15 cellular contexts compared by ENCODE assay signal in genomic region chr12:91685917-91686316, GRCh38.
DNase-seq lines count a peak whose midpoint lies in the region; ATAC-seq, FAIRE-seq and TF ChIP-seq lines count a peak whose summit lies in the region.
"Had no signal": no experiment of that assay in that cellular context is flagged by ENCODE, and none has a peak within 500 bp of the region (broad histone marks: within the 10 kb centered on the region; RNA-seq: fewer than 3 reads in every experiment).

No MANE protein-coding gene starts in this region.

- ATAC-seq in IMR-90 (ENCODE audit: low read depth), result no peak
- no peak for ATAC-seq in GM18505 (IDR thresholded peaks at IDR 0.05; ENCODE audit: unreplicated experiment)

- DNase-seq in DMS53 (lab: John Stamatoyannopoulos, UW), result peak; percentile 90
- peak; percentile 11 for DNase-seq in IMR-90
- peak; percentile 90 for DNase-seq in mammary epithelial cell
- no peak for DNase-seq in NCI-H82 (lab: John Stamatoyannopoulos, UW)
- no peak for DNase-seq in WERI-Rb-1
- DNase-seq: activated CD4-positive, alpha-beta T cell treated with anti-CD3 and anti-CD28 coated beads for 48 hours; activated effector memory CD4-positive, alpha-beta T cell treated with Interleukin-2 at 50 U/mL for 16 hours; cerebellar nuclear complex; erythroblast; GOT3; Kasumi-1; NCI-H187 had no signal

- H4K8ac ChIP-seq in IMR-90 (ENCODE audit: low read depth in 2 of 2, low read length in 2 of 2), result no peak overlapping the region

- no peak overlapping the region for H2BK5ac ChIP-seq in IMR-90 (ENCODE audit: low read depth, low read length, poor library complexity, severe bottlenecking)

- TF ChIP-seq POLR2A in IMR-90 (IDR thresholded peaks at IDR 0.05; ENCODE audit: low read depth, low read length), result no peak
- no peak for TF ChIP-seq POLR2A in GM18505 (IDR thresholded peaks at IDR 0.05; ENCODE audit: borderline replicate concordance, extremely low read depth, insufficient read depth, insufficient read length)

- H4K20me1 ChIP-seq in IMR-90 (ENCODE audit: insufficient read depth, low read length) (no peaks in the 10 kb centered on the region), mammary epithelial cell (ENCODE audit: insufficient read depth, low read length) (no peaks in the 10 kb centered on the region)

- no peak overlapping the region for H2BK15ac ChIP-seq in IMR-90 (ENCODE audit: low read depth, low read length)

- H3K9me3 ChIP-seq in IMR-90 (ENCODE audit: control insufficient read depth, insufficient read depth, low read length), result no peaks in the 10 kb centered on the region
- H3K9me3 ChIP-seq in mammary epithelial cell (replicated peaks; ENCODE audit: insufficient read depth, low read length), result no peaks in the 10 kb centered on the region
- H3K9me3 ChIP-seq in WERI-Rb-1 (ENCODE audit: severe bottlenecking), result no peaks in the 10 kb centered on the region
- H3K9me3 ChIP-seq: right atrium auricular region had no signal

- no peak overlapping the region for H2BK120ac ChIP-seq in IMR-90 (ENCODE audit: low read depth, low read length)

- TF ChIP-seq CTCF in IMR-90 (conservative IDR thresholded peaks at IDR 0.05; ENCODE audit: low read depth, low read length) (no peak), mammary epithelial cell (conservative IDR thresholded peaks at IDR 0.05 in 1 of 2, IDR thresholded peaks at IDR 0.05 in 1 of 2; ENCODE audit: extremely low read depth in 1 of 2, insufficient read depth in 1 of 2, low read depth in 1 of 2, low read length in 2 of 2) (no peak), WERI-Rb-1 (IDR thresholded peaks at IDR 0.05; ENCODE audit: low read depth, low read length) (no peak)

- no peak overlapping the region for H3K4me2 ChIP-seq in IMR-90 (ENCODE audit: low read depth, low read length)
- no peak overlapping the region for H3K4me2 ChIP-seq in mammary epithelial cell (ENCODE audit: insufficient read depth, low read depth, low read length)

- no peak overlapping the region for H2AFZ ChIP-seq in IMR-90 (replicated peaks; ENCODE audit: low read length, poor library complexity)
- H2AFZ ChIP-seq in mammary epithelial cell (ENCODE audit: low read depth, low read length), result no peak overlapping the region

- H3K4me3 ChIP-seq in IMR-90 (ENCODE audit: insufficient read depth, low read depth, low read length) (no peak overlapping the region), mammary epithelial cell (replicated peaks in 1 of 3; ENCODE audit: insufficient read depth in 1 of 3, low read depth in 2 of 3, low read length in 3 of 3) (no peak overlapping the region), WERI-Rb-1 (ENCODE audit: low read depth, low read length) (no peak overlapping the region)
- H3K4me3 ChIP-seq: right atrium auricular region had no signal

- no peaks in the 10 kb centered on the region for H3K79me1 ChIP-seq in IMR-90 (ENCODE audit: low read depth in 1 of 2, low read length in 2 of 2)

- dilution Hi-C loops in IMR-90 (cut with HindIII; ENCODE audit: low sequenced_read_pairs, unreplicated experiment) (no loop called here), mammary epithelial cell (cut with HindIII; ENCODE audit: low sequenced_read_pairs) (no loop called here)

- peak; percentile 85 for FAIRE-seq in islet of Langerhans (lab: Jason Lieb, UNC)

- no peak overlapping the region for H3K23ac ChIP-seq in IMR-90 (ENCODE audit: low read depth, low read length)

- H3K4me1 ChIP-seq in IMR-90 (ENCODE audit: control insufficient read depth, insufficient read depth, low read length) (no peaks in the 10 kb centered on the region), mammary epithelial cell (ENCODE audit: insufficient read depth, low read length) (no peaks in the 10 kb centered on the region)
- H3K4me1 ChIP-seq: right atrium auricular region had no signal

- H3K18ac ChIP-seq in IMR-90 (ENCODE audit: low read depth, low read length), result no peak overlapping the region

- CTCF ChIA-PET in IMR-90 (lab: Yijun Ruan, JAX), result interaction anchor here (0.6 kb wide), 1 partner anchor 20 kb away, joined by 3 read pairs; no protein-coding TSS in a partner anchor
- CTCF ChIA-PET in mammary epithelial cell (lab: Charles Lee; ENCODE audit: low non-redundant PET), result no interaction called here

- H2BK20ac ChIP-seq in IMR-90 (ENCODE audit: low read depth, low read length), result no peak overlapping the region

- in situ Hi-C loops in IMR-90 (cut with MboI; ENCODE audit: low sequenced_read_pairs) (no loop called here), mammary epithelial cell (cut with MboI; ENCODE audit: low sequenced_read_pairs in 2 of 2) (no loop called here)

- H3K36me3 ChIP-seq in IMR-90 (ENCODE audit: control insufficient read depth, insufficient read depth, low read length) (no peaks in the 10 kb centered on the region), mammary epithelial cell (ENCODE audit: insufficient read depth, low read length) (no peaks in the 10 kb centered on the region), WERI-Rb-1 (no peaks in the 10 kb centered on the region)
- H3K36me3 ChIP-seq: right atrium auricular region had no signal

- no peak overlapping the region for H4K5ac ChIP-seq in IMR-90 (ENCODE audit: low read depth, low read length)

- intact Hi-C loops in IMR-90 (cut with micrococcal nuclease), result no loop called here
- intact Hi-C loops in mammary epithelial cell (cut with micrococcal nuclease), result no loop called here

- H3K27ac ChIP-seq in IMR-90 (ENCODE audit: insufficient read depth, low read length), result no peak overlapping the region
- H3K27ac ChIP-seq in mammary epithelial cell (ENCODE audit: insufficient read depth, low read depth, low read length), result no peak overlapping the region
- H3K27ac ChIP-seq in WERI-Rb-1, result no peak overlapping the region
- H3K27ac ChIP-seq: right atrium auricular region had no signal

- H2AK5ac ChIP-seq in IMR-90 (ENCODE audit: low read depth, low read length), result no peak overlapping the region

- no CpG with 5 or more reads among the region's 2 CpGs for WGBS in IMR-90 (ENCODE audit: extremely low coverage in 2 of 2, insufficient read length in 1 of 2), 2 experiments
- WGBS in mammary epithelial cell (ENCODE audit: low coverage, missing lambda C conversion rate), result 55% methylated on average over 2 of the region's 2 CpGs

- BruUV-seq in IMR-90 (replicated peaks; lab: Mats Ljungman, UMichigan), result no TSS peak
- no TSS peak for BruUV-seq in mammary epithelial cell (replicated peaks; lab: Mats Ljungman, UMichigan)

- H4K91ac ChIP-seq in IMR-90 (ENCODE audit: insufficient read depth, low read depth, low read length), result no peak overlapping the region

- no peak overlapping the region for H2AK9ac ChIP-seq in IMR-90 (replicated peaks; ENCODE audit: low read depth, low read length, poor library complexity)

- H3K9ac ChIP-seq in IMR-90 (ENCODE audit: low read depth, low read length) (no peak overlapping the region), mammary epithelial cell (ENCODE audit: insufficient read depth, low read length) (no peak overlapping the region)

- H3K56ac ChIP-seq in IMR-90 (ENCODE audit: extremely low read depth, insufficient read depth, low read length), result no peak overlapping the region

- no peaks in the 10 kb centered on the region for H3K9me1 ChIP-seq in IMR-90 (ENCODE audit: insufficient read depth, low read length)

- H3K27me3 ChIP-seq in IMR-90 (ENCODE audit: control insufficient read depth, insufficient read depth, low read length) (no peaks in the 10 kb centered on the region; the same call in none of the 2 replicates), mammary epithelial cell (ENCODE audit: insufficient read depth, low read length) (no peaks in the 10 kb centered on the region), WERI-Rb-1 (ENCODE audit: insufficient read depth, low read depth, severe bottlenecking) (no peaks in the 10 kb centered on the region)
- H3K27me3 ChIP-seq: right atrium auricular region had no signal

- no peak for TF ChIP-seq RAD21 in IMR-90 (IDR thresholded peaks at IDR 0.05; ENCODE audit: low read length)

- H3K79me2 ChIP-seq in mammary epithelial cell (ENCODE audit: insufficient read depth, low read length), result no peaks in the 10 kb centered on the region

- POLR2A ChIA-PET in IMR-90 (lab: Charles Lee; ENCODE audit: unreplicated experiment), result no interaction called here

- H3K14ac ChIP-seq in IMR-90 (replicated peaks; ENCODE audit: low read depth, low read length), result no peak overlapping the region

- no peak overlapping the region for H3K4ac ChIP-seq in IMR-90 (ENCODE audit: low read depth, low read length)

TF ChIP-seq in IMR-90, 13 proteins besides CTCF, POLR2A, EP300 and RAD21:
- TF ChIP-seq USF2 (IDR thresholded peaks at IDR 0.05; ENCODE audit: low read depth, low read length) (no peak), SMC3 (IDR thresholded peaks at IDR 0.05; ENCODE audit: low read depth, low read length) (no peak), BHLHE40 (IDR thresholded peaks at IDR 0.05; ENCODE audit: low read depth, low read length) (no peak), RFX5 (IDR thresholded peaks at IDR 0.05; ENCODE audit: low read depth, low read length) (no peak), MXI1 (IDR thresholded peaks at IDR 0.05; ENCODE audit: borderline replicate concordance, low read depth, low read length) (no peak), CHD1 (IDR thresholded peaks at IDR 0.05; ENCODE audit: low read depth, low read length) (no peak), CEBPB (IDR thresholded peaks at IDR 0.05; ENCODE audit: low read depth, low read length) (no peak), MAFK (IDR thresholded peaks at IDR 0.05; ENCODE audit: low read depth, low read length) (no peak)

Comparison
In these comparisons a context has a peak if more than half of its experiments do, and no peak if none do; other contexts are left out.
1. DNase-seq: peak in DMS53 (single experiment), IMR-90 (single experiment) and mammary epithelial cell (single experiment); none in NCI-H82 (single experiment) and WERI-Rb-1 (single experiment).